In the genomic region with DNA sequence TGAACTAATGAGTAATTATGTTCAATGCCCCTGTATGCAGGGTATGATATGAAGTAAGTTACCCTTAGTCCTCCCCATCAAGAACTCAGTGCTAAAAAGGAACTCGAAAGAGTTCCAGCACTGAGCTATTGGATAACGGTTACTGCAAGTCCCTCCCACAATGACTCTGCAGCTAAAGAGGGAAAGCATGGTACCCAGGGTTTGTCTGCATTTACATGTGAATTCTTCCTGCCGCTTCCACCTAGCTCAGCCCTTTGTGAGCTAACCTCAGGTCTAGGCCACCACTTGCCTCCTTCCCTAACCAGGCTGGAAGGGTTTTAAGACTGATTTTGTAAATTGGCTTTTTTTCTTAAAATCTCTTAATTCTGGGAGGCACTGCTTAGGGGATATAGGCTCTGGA, we compare ENCODE assay signal across 26 cellular contexts.
"Had no signal": no experiment of that assay in that cellular context is flagged by ENCODE, and none has a peak within 500 bp of the region (broad histone marks: within the 10 kb centered on the region; RNA-seq: fewer than 3 reads in every experiment).

No MANE protein-coding gene starts in this region.

- H3K4me1 Mint-ChIP-seq: immature natural killer cell; naive thymus-derived CD4-positive, alpha-beta T cell; stimulated activated effector memory CD8-positive, alpha-beta T cell treated with anti-CD3 and anti-CD28 coated beads, Interleukin-12 subunit alpha, Interleukin-12 subunit beta, amount 100 ng/mL, for 72 hours had no signal

- DNase-seq: activated CD4-positive, alpha-beta T cell treated with anti-CD3 and anti-CD28 coated beads for 4 hours; activated CD4-positive, alpha-beta T cell treated with anti-CD3 and anti-CD28 coated beads, Interleukin-2, amount 50 U/mL, for 4 hours; activated naive CD4-positive, alpha-beta T cell; activated T-cell treated with anti-CD3 and anti-CD28 coated beads for 4 hours; activated T-cell treated with anti-CD3 and anti-CD28 coated beads, Interleukin-2, amount 50 U/mL, for 72 hours; aorta; body of pancreas; foreskin keratinocyte; immature natural killer cell; kidney; midbrain; naive thymus-derived CD4-positive, alpha-beta T cell; nucleus accumbens; psoas muscle; sigmoid colon; small intestine; stimulated activated CD4-positive, alpha-beta T cell treated with anti-CD3 and anti-CD28 coated beads, Interleukin-4, amount 100 ng/mL, for 24 hours; substantia nigra; upper lobe of left lung had no signal

- H3K27me3 ChIP-seq: body of pancreas, cardiac muscle cell, foreskin keratinocyte, sigmoid colon, upper lobe of left lung, vagina had no signal

- H3K9me3 ChIP-seq: body of pancreas, esophagus muscularis mucosa, psoas muscle, sigmoid colon, upper lobe of left lung, vagina had no signal

- H3K9me3 Mint-ChIP-seq: activated T-cell treated with anti-CD3 and anti-CD28 coated beads, Interleukin-2, amount 50 U/mL, for 72 hours; immature natural killer cell; naive thymus-derived CD4-positive, alpha-beta T cell; stimulated activated effector memory CD8-positive, alpha-beta T cell treated with anti-CD3 and anti-CD28 coated beads, Interleukin-12 subunit alpha, Interleukin-12 subunit beta, amount 100 ng/mL, for 72 hours; stimulated activated naive CD8-positive, alpha-beta T cell treated with anti-CD3 and anti-CD28 coated beads, Interleukin-15, Interleukin-2, amounts not matched to agents 100 ng/mL and 50 ng/mL, for 24 hours had no signal

- H3K4me1 ChIP-seq: body of pancreas, foreskin keratinocyte, parathyroid adenoma, psoas muscle, sigmoid colon, upper lobe of left lung had no signal

- H2AFZ ChIP-seq: parathyroid adenoma had no signal

- H3K4me3 ChIP-seq: body of pancreas, cardiac muscle cell, esophagus muscularis mucosa, psoas muscle, sigmoid colon, upper lobe of left lung, vagina had no signal

- ATAC-seq: activated T-cell treated with anti-CD3 and anti-CD28 coated beads, Interleukin-2, amount 50 U/mL, for 72 hours; body of pancreas; foreskin keratinocyte; naive thymus-derived CD4-positive, alpha-beta T cell; psoas muscle; stimulated activated effector memory CD8-positive, alpha-beta T cell treated with anti-CD3 and anti-CD28 coated beads, Interleukin-12 subunit alpha, Interleukin-12 subunit beta, amount 100 ng/mL, for 72 hours had no signal

- H3K27me3 Mint-ChIP-seq: activated naive CD8-positive, alpha-beta T cell; stimulated activated naive CD8-positive, alpha-beta T cell treated with anti-CD3 and anti-CD28 coated beads, Interleukin-15, Interleukin-2, amounts not matched to agents 100 ng/mL and 50 ng/mL, for 24 hours had no signal

- H3K27ac Mint-ChIP-seq: activated naive CD8-positive, alpha-beta T cell; activated T-cell treated with anti-CD3 and anti-CD28 coated beads, Interleukin-2, amount 50 U/mL, for 72 hours; immature natural killer cell; naive thymus-derived CD4-positive, alpha-beta T cell; stimulated activated effector memory CD8-positive, alpha-beta T cell treated with anti-CD3 and anti-CD28 coated beads, Interleukin-12 subunit alpha, Interleukin-12 subunit beta, amount 100 ng/mL, for 72 hours; stimulated activated naive CD8-positive, alpha-beta T cell treated with anti-CD3 and anti-CD28 coated beads, Interleukin-15, Interleukin-2, amounts not matched to agents 100 ng/mL and 50 ng/mL, for 24 hours had no signal

- H3K36me3 ChIP-seq: cardiac muscle cell, esophagus muscularis mucosa, sigmoid colon, upper lobe of left lung, vagina had no signal

- H3K36me3 Mint-ChIP-seq: activated naive CD8-positive, alpha-beta T cell; immature natural killer cell; naive thymus-derived CD4-positive, alpha-beta T cell; stimulated activated effector memory CD8-positive, alpha-beta T cell treated with anti-CD3 and anti-CD28 coated beads, Interleukin-12 subunit alpha, Interleukin-12 subunit beta, amount 100 ng/mL, for 72 hours had no signal

- H3K9ac ChIP-seq: parathyroid adenoma had no signal

- H3K4me3 Mint-ChIP-seq: activated naive CD8-positive, alpha-beta T cell; activated T-cell treated with anti-CD3 and anti-CD28 coated beads, Interleukin-2, amount 50 U/mL, for 72 hours; immature natural killer cell; naive thymus-derived CD4-positive, alpha-beta T cell; stimulated activated effector memory CD8-positive, alpha-beta T cell treated with anti-CD3 and anti-CD28 coated beads, Interleukin-12 subunit alpha, Interleukin-12 subunit beta, amount 100 ng/mL, for 72 hours; stimulated activated naive CD8-positive, alpha-beta T cell treated with anti-CD3 and anti-CD28 coated beads, Interleukin-15, Interleukin-2, amounts not matched to agents 100 ng/mL and 50 ng/mL, for 24 hours had no signal

- H3K79me2 ChIP-seq: parathyroid adenoma had no signal

- H3K27ac ChIP-seq: body of pancreas, cardiac muscle cell, esophagus muscularis mucosa, foreskin keratinocyte, parathyroid adenoma, psoas muscle, sigmoid colon, upper lobe of left lung, vagina had no signal
